ENCODE assay signal across 8 cellular contexts in the genomic region with DNA sequence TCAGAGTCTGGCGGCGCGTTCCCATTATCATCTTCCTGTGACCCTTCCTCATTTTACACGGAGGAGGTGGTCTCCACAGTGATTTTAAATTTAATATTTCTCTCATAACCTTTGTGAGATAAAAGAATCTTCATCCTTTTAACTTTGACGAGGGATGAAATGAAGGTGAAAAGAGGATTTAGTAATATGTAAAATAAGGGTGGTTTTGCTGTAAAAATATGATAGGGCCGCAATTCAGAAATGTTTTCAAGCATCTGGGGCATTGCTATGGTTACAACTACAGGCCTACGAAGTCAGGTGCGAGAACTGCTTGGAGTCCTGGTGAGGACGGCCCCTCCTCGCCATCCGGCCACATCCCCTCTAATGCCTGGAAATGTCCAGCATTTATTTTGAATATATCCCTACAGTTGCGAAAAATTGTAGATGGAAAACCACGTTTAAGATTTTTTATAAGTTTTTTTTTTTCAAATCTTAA. TPM values are rescaled to one million over a fixed set of nuclear protein-coding genes. Genes with fewer than 3 reads are reported as not detected.
DNase-seq lines count a peak whose midpoint lies in the region; ATAC-seq, FAIRE-seq and TF ChIP-seq lines count a peak whose summit lies in the region.

No MANE protein-coding gene starts in this region.

- H3K4me3 ChIP-seq in fibroblast of lung (replicated peaks in 1 of 4; ENCODE audit: control extremely low read depth in 1 of 4, insufficient read depth in 1 of 4, low read depth in 3 of 4, low read length in 4 of 4) (peak overlapping the region; percentile 25 to 72 (median 71)), pancreas (peak overlapping the region; percentile 5 to 82 (median 42)), lower leg skin (ENCODE audit: low read depth, poor library complexity, severe bottlenecking) (no peak overlapping the region)

- H3K4me3 Mint-ChIP-seq in T-helper 17 cell = peak overlapping the region; percentile 96

- 16% methylated on average over 13 of the region's 13 CpGs for WGBS in pancreas, 2 donors
- WGBS in lower leg skin, 2 donors = 19 to 23% methylated on average over 13 of the region's 13 CpGs

- H3K9ac ChIP-seq in fibroblast of lung (ENCODE audit: insufficient read depth, low read length) = peak overlapping the region; percentile 29

- no peaks in the 10 kb centered on the region for H3K4me1 ChIP-seq in fibroblast of lung (ENCODE audit: control insufficient read depth, extremely low read depth, insufficient read depth, low read length)
- H3K4me1 ChIP-seq in pancreas = peaks cover 0 to 26% (median 14%) of the 10 kb centered on the region in 3 donors

- TF ChIP-seq CTCF in fibroblast of lung (conservative IDR thresholded peaks at IDR 0.05 in 1 of 2, IDR thresholded peaks at IDR 0.05 in 1 of 2; ENCODE audit: low read depth in 1 of 2, low read length in 2 of 2) = no peak
- no peak for TF ChIP-seq CTCF in pancreas (IDR thresholded peaks at IDR 0.05)
- TF ChIP-seq CTCF in lower leg skin (IDR thresholded peaks at IDR 0.05) = no peak

- peaks cover 42% of the 10 kb centered on the region for H3K79me2 ChIP-seq in fibroblast of lung (ENCODE audit: control insufficient read depth, insufficient read depth, low read length)

- H3K27ac Mint-ChIP-seq in T-helper 17 cell = peak overlapping the region; percentile 98

- H2AFZ ChIP-seq in fibroblast of lung (ENCODE audit: low read length) = peak overlapping the region; percentile 38

- H3K4me2 ChIP-seq in fibroblast of lung (ENCODE audit: extremely low read depth, insufficient read depth, low read length) = peak overlapping the region; percentile 90

- no peaks in the 10 kb centered on the region for H3K27me3 Mint-ChIP-seq in T-helper 17 cell

- no peak for FAIRE-seq in pancreas (lab: Jason Lieb, UNC)

- no peaks in the 10 kb centered on the region for H4K20me1 ChIP-seq in fibroblast of lung (ENCODE audit: control insufficient read depth, extremely low read depth, insufficient read depth, low read length)

- H3K27me3 ChIP-seq in fibroblast of lung (ENCODE audit: control insufficient read depth, insufficient read depth, low read length) (no peaks in the 10 kb centered on the region), pancreas (no peaks in the 10 kb centered on the region)

- peaks cover 4% of the 10 kb centered on the region for H3K36me3 Mint-ChIP-seq in T-helper 17 cell (ENCODE audit: low read depth)

- peak; percentile 22 for ATAC-seq in T-helper 17 cell
- ATAC-seq in pancreas = no peak
- no peak for ATAC-seq in GM18517 (IDR thresholded peaks at IDR 0.05; ENCODE audit: unreplicated experiment)

- intact Hi-C loops in pancreas (cut with DNase I) = no loop called here
- intact Hi-C loops in lower leg skin (cut with DNase I; ENCODE audit: low total_unique reads) = loop anchor here (5.0 kb wide), 1 partner anchor 610 kb away; no protein-coding TSS in a partner anchor

- TF ChIP-seq POLR2A in lower leg skin (IDR thresholded peaks at IDR 0.05) = no peak

- H3K36me3 ChIP-seq in fibroblast of lung (ENCODE audit: control insufficient read depth, insufficient read depth, low read length) = no peaks in the 10 kb centered on the region
- H3K36me3 ChIP-seq in pancreas = no peaks in the 10 kb centered on the region

- peaks cover 26% of the 10 kb centered on the region for H3K4me1 Mint-ChIP-seq in T-helper 17 cell

- H3K27ac ChIP-seq in fibroblast of lung (ENCODE audit: insufficient read depth, low read length) (peak overlapping the region; percentile 85), pancreas (peak overlapping the region; percentile 19 to 97 (median 60))

- H3K9me3 ChIP-seq in T-helper 17 cell (ENCODE audit: control insufficient read depth, low read length, poor library complexity, severe bottlenecking) (no peaks in the 10 kb centered on the region), fibroblast of lung (ENCODE audit: control insufficient read depth, insufficient read depth, low read depth, low read length) (no peaks in the 10 kb centered on the region), pancreas (no peaks in the 10 kb centered on the region)

- DNase-seq in NCI-H82 (lab: John Stamatoyannopoulos, UW) = peak; percentile 47
- no peak for DNase-seq in NCI-H82 treated with DMSO at 0.1 percent for 48 hours (lab: John Stamatoyannopoulos, UW; ENCODE audit: unreplicated experiment)
- DNase-seq in T-helper 17 cell = no peak
- no peak for DNase-seq in fibroblast of lung (ENCODE audit: low read depth in 2 of 2)
- DNase-seq in pancreas = peak in 3 of 6 donors; percentile 27 to 34 (median 31)
- DNase-seq in lower leg skin (ENCODE audit: low spot score in 2 of 2) = no peak
- DNase-seq in stimulated activated CD4-positive, alpha-beta T cell treated with anti-CD3 and anti-CD28 coated beads, Interleukin-2, amount 100 ng/mL, for 48 hours = no peak

RNA-seq across cellular contexts. Expression of gene RSBN1, which starts 0.4 kb away (rescaled TPM):
- total RNA-seq in T-helper 17 cell (10 to 100 TPM; 40.1 to 45.8 TPM), fibroblast of lung (8.7 and 9.4 TPM in 2 replicates), pancreas (10 to 100 TPM in 5 of 6 donors, 1 to 10 TPM in 1; 9.6 to 13.6 (median 10.5) TPM), lower leg skin (10 to 100 TPM; 18.2 to 37.6 (median 24.5) TPM)
- polyA plus RNA-seq in fibroblast of lung (6.4 and 10.2 TPM in 2 replicates), pancreas (1 to 10 TPM; 3.5 to 5.6 TPM)
- 4.2 and 4.8 TPM in 2 replicates for polyA plus RNA-seq in fibroblast of lung (2012)
- 1.4 and 4.0 TPM in 2 replicates for polyA minus RNA-seq in fibroblast of lung (ENCODE audit: low replicate concordance)

RNA-seq across cellular contexts. Expression of gene PHTF1, which starts 53.4 kb away (rescaled TPM):
- total RNA-seq in T-helper 17 cell (10 to 100 TPM; 14.7 to 17.9 TPM), fibroblast of lung (33.4 and 36.3 TPM in 2 replicates), pancreas (10 to 100 TPM in 2 of 6 donors, 1 to 10 TPM in 4; 4.6 to 12.9 (median 6.8) TPM), lower leg skin (1 to 10 TPM in 3 of 4 donors, under 1 TPM in 1; 0.65 to 4.8 (median 2.0) TPM)
- polyA plus RNA-seq in fibroblast of lung (15.4 and 16.9 TPM in 2 replicates), pancreas (1 to 10 TPM; 5.3 to 7.0 TPM)
- polyA plus RNA-seq in fibroblast of lung (2012) = 18.1 and 20.1 TPM in 2 replicates
- polyA minus RNA-seq in fibroblast of lung (ENCODE audit: low replicate concordance) = 4.7 and 7.0 TPM in 2 replicates

RNA-seq across cellular contexts. Expression of gene PTPN22, which starts 58.8 kb away (rescaled TPM):
- total RNA-seq in T-helper 17 cell = 10 to 100 TPM; 40.8 to 42.6 TPM
- total RNA-seq in fibroblast of lung = 0.26 and 0.33 TPM in 2 replicates
- 0.10 and 0.11 TPM in 2 replicates for polyA plus RNA-seq in fibroblast of lung
- 0.07 and 0.08 TPM in 2 replicates for polyA plus RNA-seq in fibroblast of lung (2012)
- not detected in 2 replicates for polyA minus RNA-seq in fibroblast of lung (ENCODE audit: low replicate concordance)
- total RNA-seq in pancreas = 1 to 10 TPM in 4 of 6 donors, under 1 TPM in 2; 0.75 to 2.3 (median 1.2) TPM
- polyA plus RNA-seq in pancreas = 1 to 10 TPM in 1 of 2 donors, under 1 TPM in 1; 0.57 to 1.2 TPM
- 1 to 10 TPM in 1 of 4 donors, under 1 TPM in 3; 0.56 to 2.3 (median 0.75) TPM for total RNA-seq in lower leg skin

Comparison
In these comparisons a context has a peak if more than half of its experiments do, and no peak if none do; other contexts are left out.
1. RNA of gene PTPN22, which starts 58.8 kb away (total RNA-seq): 40.8 to 42.6 TPM in T-helper 17 cell; 0.75 to 2.3 TPM in pancreas, 0.56 to 2.3 TPM in lower leg skin and 0.26 to 0.33 TPM in fibroblast of lung; every median in the first group is over 10 times any median in the second.